In genomic region chr15:66505818-66506217, GRCh38 we compare ENCODE assay signal across 8 cellular contexts. TPM values are rescaled to one million over a fixed set of nuclear protein-coding genes. Genes with fewer than 3 reads are reported as not detected.
DNase-seq lines count a peak whose midpoint lies in the region; ATAC-seq and TF ChIP-seq lines count a peak whose summit lies in the region.

No MANE protein-coding gene starts in this region.

- H3K27me3 ChIP-seq in CD4-positive, CD25-positive, alpha-beta regulatory T cell (ENCODE audit: control insufficient read depth, insufficient read depth, low read length): no peaks in the 10 kb centered on the region
- H3K27me3 ChIP-seq in effector memory CD4-positive, alpha-beta T cell (replicated peaks; ENCODE audit: control insufficient read depth, insufficient read depth, low read length, poor library complexity, severe bottlenecking): no peaks in the 10 kb centered on the region

- H3K36me3 ChIP-seq in CD4-positive, CD25-positive, alpha-beta regulatory T cell (ENCODE audit: control insufficient read depth, insufficient read depth, low read length): peaks cover 26% of the 10 kb centered on the region
- H3K36me3 ChIP-seq in effector memory CD4-positive, alpha-beta T cell (ENCODE audit: control insufficient read depth, insufficient read depth, low read length): peaks cover 25% of the 10 kb centered on the region

- H3K4me1 ChIP-seq in CD4-positive, CD25-positive, alpha-beta regulatory T cell (ENCODE audit: control insufficient read depth, insufficient read depth, low read length, poor library complexity, severe bottlenecking): peaks cover 19% of the 10 kb centered on the region
- H3K4me1 ChIP-seq in effector memory CD4-positive, alpha-beta T cell (ENCODE audit: control insufficient read depth, insufficient read depth, low read length, poor library complexity, severe bottlenecking): peaks cover 16% of the 10 kb centered on the region

- H3K27ac ChIP-seq in CD4-positive, CD25-positive, alpha-beta regulatory T cell (ENCODE audit: insufficient read depth, low read length, poor library complexity, severe bottlenecking): peak overlapping the region; percentile 96
- H3K27ac ChIP-seq in effector memory CD4-positive, alpha-beta T cell (ENCODE audit: insufficient read depth, low read length, poor library complexity, severe bottlenecking): peak overlapping the region; percentile 95

- peaks cover 8% of the 10 kb centered on the region for H3K27me3 Mint-ChIP-seq in CD4-positive, CD25-positive, alpha-beta regulatory T cell
- peaks cover 4% of the 10 kb centered on the region for H3K27me3 Mint-ChIP-seq in nephron progenitor cell (ENCODE audit: low read depth, poor library complexity)

- peak overlapping the region; percentile 98 for H3K4me3 ChIP-seq in CD4-positive, CD25-positive, alpha-beta regulatory T cell (ENCODE audit: low read depth, low read length)
- peak overlapping the region; percentile 83 for H3K4me3 ChIP-seq in effector memory CD4-positive, alpha-beta T cell (ENCODE audit: insufficient read depth, low read depth, low read length, poor library complexity, severe bottlenecking)

- H3K4me1 Mint-ChIP-seq in CD4-positive, CD25-positive, alpha-beta regulatory T cell: peaks cover 19 to 62% (median 42%) of the 10 kb centered on the region in 4 donors
- peaks cover 45% of the 10 kb centered on the region for H3K4me1 Mint-ChIP-seq in nephron progenitor cell

- H3K9me3 ChIP-seq in CD4-positive, CD25-positive, alpha-beta regulatory T cell (ENCODE audit: control insufficient read depth in 2 of 2, low read length in 2 of 2): no peaks in the 10 kb centered on the region
- H3K9me3 ChIP-seq in effector memory CD4-positive, alpha-beta T cell (ENCODE audit: control insufficient read depth, low read length): no peaks in the 10 kb centered on the region

- ATAC-seq in CD4-positive, CD25-positive, alpha-beta regulatory T cell (ENCODE audit: low read depth in 2 of 2): no peak

- TF ChIP-seq CTCF in nephron progenitor cell (IDR thresholded peaks at IDR 0.05) (no peak), GM13976 (IDR thresholded peaks at IDR 0.05; ENCODE audit: borderline replicate concordance, control extremely low read depth, extremely low read depth, insufficient read depth, missing control alignments) (no peak)

- H3K36me3 Mint-ChIP-seq in CD4-positive, CD25-positive, alpha-beta regulatory T cell: peaks cover 25% of the 10 kb centered on the region
- peaks cover 48% of the 10 kb centered on the region for H3K36me3 Mint-ChIP-seq in nephron progenitor cell (ENCODE audit: low read depth)

- H3K4me3 Mint-ChIP-seq in CD4-positive, CD25-positive, alpha-beta regulatory T cell: peak overlapping the region; percentile 98 to 100 (median 100)
- H3K4me3 Mint-ChIP-seq in nephron progenitor cell: peak overlapping the region; percentile 99

- no peak for DNase-seq in CD4-positive, CD25-positive, alpha-beta regulatory T cell
- DNase-seq in NCI-H69 (lab: John Stamatoyannopoulos, UW): peak; percentile 30
- no peak for DNase-seq in effector memory CD4-positive, alpha-beta T cell
- no peak for DNase-seq in nephron progenitor cell
- no peak for DNase-seq in NCI-H446 treated with DMSO at 0.1 percent for 48 hours (lab: John Stamatoyannopoulos, UW)
- no peak for DNase-seq in GM13976 (ENCODE audit: low spot score)
- no peak for DNase-seq in NCI-H526 treated with DMSO at 0.1 percent for 48 hours (lab: John Stamatoyannopoulos, UW)
- no peak for DNase-seq in NOMO-1 treated with DMSO at 0.1 percent for 48 hours (lab: John Stamatoyannopoulos, UW; ENCODE audit: unreplicated experiment)

- in situ Hi-C loops in GM13976 (cut with MboI; ENCODE audit: low sequenced_read_pairs, unreplicated experiment): no loop called here

- no peaks in the 10 kb centered on the region for H3K9me3 Mint-ChIP-seq in CD4-positive, CD25-positive, alpha-beta regulatory T cell
- H3K9me3 Mint-ChIP-seq in nephron progenitor cell: no peaks in the 10 kb centered on the region

- H3K27ac Mint-ChIP-seq in CD4-positive, CD25-positive, alpha-beta regulatory T cell: peak overlapping the region; percentile 96 to 100 (median 99)
- H3K27ac Mint-ChIP-seq in nephron progenitor cell: peak overlapping the region; percentile 98

RNA-seq across cellular contexts. Expression of gene ZWILCH, which starts 0.7 kb away (rescaled TPM):
- 15.1 TPM for total RNA-seq in CD4-positive, CD25-positive, alpha-beta regulatory T cell
- 10 to 100 TPM; 10.3 to 15.7 (median 11.5) TPM for polyA plus RNA-seq in CD4-positive, CD25-positive, alpha-beta regulatory T cell

RNA-seq across cellular contexts. Expression of gene RPL4, which starts 1.2 kb away (rescaled TPM):
- total RNA-seq in CD4-positive, CD25-positive, alpha-beta regulatory T cell: 2,089 TPM
- 1,000 to 10,000 TPM in 2 of 4 donors, 100 to 1,000 TPM in 2; 831 to 1,327 (median 1,144) TPM for polyA plus RNA-seq in CD4-positive, CD25-positive, alpha-beta regulatory T cell

RNA-seq across cellular contexts. Expression of gene SNAPC5, which starts 8.3 kb away (rescaled TPM):
- 25.6 TPM for total RNA-seq in CD4-positive, CD25-positive, alpha-beta regulatory T cell
- polyA plus RNA-seq in CD4-positive, CD25-positive, alpha-beta regulatory T cell: 10 to 100 TPM; 58.5 to 80.9 (median 72.3) TPM

RNA-seq across cellular contexts. Expression of gene LCTL, which starts 60.0 kb away (rescaled TPM):
- total RNA-seq in CD4-positive, CD25-positive, alpha-beta regulatory T cell: not detected
- polyA plus RNA-seq in CD4-positive, CD25-positive, alpha-beta regulatory T cell: under 1 TPM in 1 of 4 donors, not detected in 3; 0.11 TPM
